Comparison of ENCODE assay signal across 7 cellular contexts in the genomic region with DNA sequence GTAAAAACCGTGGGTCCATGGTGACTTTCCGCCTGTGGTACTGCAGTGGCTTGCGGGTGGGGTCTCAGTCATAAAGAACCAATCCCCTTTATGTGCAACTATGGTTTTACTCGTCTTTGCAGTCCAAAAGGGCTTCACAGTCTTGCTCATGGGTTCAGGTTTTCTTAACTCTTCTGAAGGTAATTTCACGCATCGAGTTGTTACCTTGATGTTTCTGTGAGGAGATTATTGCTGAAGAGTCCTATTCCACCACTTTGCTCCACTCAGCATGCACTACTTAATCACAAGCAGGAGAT. TPM values are rescaled to one million over a fixed set of nuclear protein-coding genes. Genes with fewer than 3 reads are reported as not detected.
DNase-seq lines count a peak whose midpoint lies in the region; ATAC-seq and TF ChIP-seq lines count a peak whose summit lies in the region.

No MANE protein-coding gene starts in this region.

- no peaks in the 10 kb centered on the region for H3K36me3 ChIP-seq in KOPT-K1 (ENCODE audit: insufficient read depth, low read length)
- H3K36me3 ChIP-seq in duodenal mucosa (ENCODE audit: control insufficient read depth in 1 of 2, insufficient read depth in 2 of 2, low read length in 2 of 2) = no peaks in the 10 kb centered on the region
- no peaks in the 10 kb centered on the region for H3K36me3 ChIP-seq in ovary

- H3K4me3 ChIP-seq in duodenal mucosa (ENCODE audit: low read depth in 1 of 2, low read length in 2 of 2) (peak overlapping the region; percentile 42 to 62), ovary (no peak overlapping the region)

- no peaks in the 10 kb centered on the region for H3K36me3 Mint-ChIP-seq in stimulated activated effector memory CD8-positive, alpha-beta T cell treated with anti-CD3 and anti-CD28 coated beads, Interleukin-12 subunit alpha, Interleukin-12 subunit beta, amount 100 ng/mL, for 72 hours

- H3K4me3 Mint-ChIP-seq in stimulated activated effector memory CD8-positive, alpha-beta T cell treated with anti-CD3 and anti-CD28 coated beads, Interleukin-12 subunit alpha, Interleukin-12 subunit beta, amount 100 ng/mL, for 72 hours = peak overlapping the region; percentile 62

- H3K27me3 ChIP-seq in duodenal mucosa (ENCODE audit: control insufficient read depth in 1 of 2, insufficient read depth in 2 of 2, low read length in 2 of 2) (no peaks in the 10 kb centered on the region), ovary (no peaks in the 10 kb centered on the region)

- no peaks in the 10 kb centered on the region for H3K9me3 Mint-ChIP-seq in stimulated activated effector memory CD8-positive, alpha-beta T cell treated with anti-CD3 and anti-CD28 coated beads, Interleukin-12 subunit alpha, Interleukin-12 subunit beta, amount 100 ng/mL, for 72 hours

- H3K9ac ChIP-seq in duodenal mucosa (ENCODE audit: low read depth in 1 of 2, low read length in 2 of 2) = peak overlapping the region in 1 of 2 donors; percentile 16

- no peak for DNase-seq in stimulated activated effector memory CD8-positive, alpha-beta T cell treated with anti-CD3 and anti-CD28 coated beads, Interleukin-12 subunit alpha, Interleukin-12 subunit beta, amount 100 ng/mL, for 72 hours (ENCODE audit: low spot score in 2 of 2)
- DNase-seq in NCI-H2029 (lab: John Stamatoyannopoulos, UW) (no peak), ovary (no peak)

- 29 to 42% (median 36%) methylated on average over 6 of the region's 6 CpGs for WGBS in ovary, 3 donors

- intact Hi-C loops in ovary (cut with DNase I) = loop anchor here in 2 of 4 donors (5.0 kb wide), 1 partner anchor 76 kb away; no protein-coding TSS in a partner anchor

- ATAC-seq in GM19351 (IDR thresholded peaks at IDR 0.05; ENCODE audit: unreplicated experiment) (peak; percentile 30), HG03175 (IDR thresholded peaks at IDR 0.05; ENCODE audit: unreplicated experiment) (no peak)
- ATAC-seq in stimulated activated effector memory CD8-positive, alpha-beta T cell treated with anti-CD3 and anti-CD28 coated beads, Interleukin-12 subunit alpha, Interleukin-12 subunit beta, amount 100 ng/mL, for 72 hours = no peak

- H3K27ac ChIP-seq in KOPT-K1 (ENCODE audit: low read depth, low read length, poor library complexity, severe bottlenecking) (peak overlapping the region; percentile 51), duodenal mucosa (ENCODE audit: low read depth, low read length) (no peak overlapping the region), ovary (no peak overlapping the region)

- peaks cover 9% of the 10 kb centered on the region for H3K4me1 Mint-ChIP-seq in stimulated activated effector memory CD8-positive, alpha-beta T cell treated with anti-CD3 and anti-CD28 coated beads, Interleukin-12 subunit alpha, Interleukin-12 subunit beta, amount 100 ng/mL, for 72 hours

- H3K4me1 ChIP-seq in duodenal mucosa (ENCODE audit: control insufficient read depth in 1 of 2, insufficient read depth in 2 of 2, low read length in 2 of 2) = no peaks in the 10 kb centered on the region
- no peaks in the 10 kb centered on the region for H3K4me1 ChIP-seq in ovary (ENCODE audit: insufficient read depth)

- peak overlapping the region; percentile 65 for H3K27ac Mint-ChIP-seq in stimulated activated effector memory CD8-positive, alpha-beta T cell treated with anti-CD3 and anti-CD28 coated beads, Interleukin-12 subunit alpha, Interleukin-12 subunit beta, amount 100 ng/mL, for 72 hours

- no peak for TF ChIP-seq CTCF in ovary (IDR thresholded peaks at IDR 0.05)

- no peak for TF ChIP-seq EP300 in ovary (IDR thresholded peaks at IDR 0.05)

- H3K9me3 ChIP-seq in KOPT-K1 (ENCODE audit: insufficient read depth, low read length, poor library complexity, severe bottlenecking) (no peaks in the 10 kb centered on the region), duodenal mucosa (ENCODE audit: control insufficient read depth in 1 of 2, low read length in 2 of 2) (no peaks in the 10 kb centered on the region), ovary (no peaks in the 10 kb centered on the region)

- TF ChIP-seq POLR2A in ovary (IDR thresholded peaks at IDR 0.05) = no peak

RNA-seq across cellular contexts. Expression of gene F8, which starts 41.5 kb away (rescaled TPM):
- 10 to 100 TPM; 15.5 to 77.5 (median 23.9) TPM for total RNA-seq in ovary
- 10 to 100 TPM; 15.3 to 18.9 TPM for polyA plus RNA-seq in ovary

RNA-seq across cellular contexts. Expression of gene FUNDC2, which starts 45.6 kb away (rescaled TPM):
- 100 to 1,000 TPM; 133 to 179 (median 144) TPM for total RNA-seq in ovary
- 100 to 1,000 TPM; 149 to 257 TPM for polyA plus RNA-seq in ovary
